Comparison of ENCODE assay signal across 23 cellular contexts in genomic region chr1:157483635-157484034, GRCh38.
"Had no signal": no experiment of that assay in that cellular context is flagged by ENCODE, and none has a peak within 500 bp of the region (broad histone marks: within the 10 kb centered on the region; RNA-seq: fewer than 3 reads in every experiment).

No MANE protein-coding gene starts in this region.

- H3K27ac ChIP-seq: colonic mucosa, coronary artery, dorsolateral prefrontal cortex, epithelial cell of prostate, esophagus muscularis mucosa, esophagus squamous epithelium, foreskin keratinocyte, gastrocnemius medialis, gastroesophageal sphincter, heart left ventricle, heart right ventricle had no signal

- DNase-seq: colonic mucosa; cortex of kidney; dermis blood vessel endothelial cell; dorsolateral prefrontal cortex; effector CD4-positive, alpha-beta T cell; effector CD8-positive, alpha-beta T cell; effector memory CD4-positive, alpha-beta T cell; effector memory CD8-positive, alpha-beta T cell; endodermal cell; erythroblast; esophagus squamous epithelium; foreskin fibroblast; foreskin keratinocyte; foreskin melanocyte; gastrocnemius medialis; glutamatergic neuron; head of caudate nucleus; heart left ventricle; heart right ventricle had no signal

- H3K27me3 ChIP-seq: colonic mucosa, dorsolateral prefrontal cortex, esophagus squamous epithelium had no signal

- H3K36me3 ChIP-seq: colonic mucosa, esophagus muscularis mucosa, esophagus squamous epithelium, gastrocnemius medialis, gastroesophageal sphincter, heart left ventricle, heart right ventricle had no signal

- H3K9me3 ChIP-seq: colonic mucosa, gastrocnemius medialis had no signal

- H3K4me3 ChIP-seq: colonic mucosa, coronary artery, dorsolateral prefrontal cortex, esophagus muscularis mucosa, esophagus squamous epithelium, gastrocnemius medialis, gastroesophageal sphincter, heart left ventricle, heart right ventricle had no signal
